In genomic region chr21:36927718-36928117, GRCh38 we compare ENCODE assay signal across 8 cellular contexts. TPM values are rescaled to one million over a fixed set of nuclear protein-coding genes. Genes with fewer than 3 reads are reported as not detected.
A peak's percentile ranks its signal among the peaks of the same experiment; 100 is the strongest.
DNase-seq lines count a peak whose midpoint lies in the region; ATAC-seq and TF ChIP-seq lines count a peak whose summit lies in the region.

No MANE protein-coding gene starts in this region.

- H3K9me3 ChIP-seq in liver (ENCODE audit: control insufficient read depth in 4 of 4, low read length in 3 of 4), result no peaks in the 10 kb centered on the region

- no peak overlapping the region for H3K9ac ChIP-seq in liver (ENCODE audit: low read depth in 1 of 2, low read length in 2 of 2)

- H3K4me3 ChIP-seq in H7 (ENCODE audit: insufficient read depth, low read depth, low read length), result no peak overlapping the region
- no peak overlapping the region for H3K4me3 ChIP-seq in liver (ENCODE audit: low read depth in 1 of 3, low read length in 3 of 3)

- WGBS in liver, result 10% methylated on average over 4 of the region's 4 CpGs

- peak; percentile 96 for TF ChIP-seq RAD21 in liver (IDR thresholded peaks at IDR 0.05)

- peaks cover 11% of the 10 kb centered on the region for H3K36me3 Mint-ChIP-seq in activated CD4-positive, alpha-beta T cell treated with anti-CD3 and anti-CD28 coated beads, Interleukin-2, amount 10 ng/mL, durations not matched to agents 24 days and 14 days (ENCODE audit: low read depth)

- H3K27ac ChIP-seq in cingulate gyrus (ENCODE audit: low read depth, low read length) (peak overlapping the region; percentile 26), liver (ENCODE audit: low read depth in 1 of 2, low read length in 2 of 2) (no peak overlapping the region)

- peaks cover 13 to 35% (median 31%) of the 10 kb centered on the region in 4 donors for H3K4me1 ChIP-seq in liver (ENCODE audit: control insufficient read depth in 4 of 4, insufficient read depth in 4 of 4, low read length in 3 of 4)

- H3K36me3 ChIP-seq in H7 (replicated peaks; ENCODE audit: control insufficient read depth, insufficient read depth, low read length) (no peaks in the 10 kb centered on the region), liver (ENCODE audit: control insufficient read depth in 4 of 4, insufficient read depth in 3 of 4, low read depth in 1 of 4, low read length in 3 of 4) (peaks cover 0 to 2% (median 0%) of the 10 kb centered on the region in 4 donors)

- H3K27me3 ChIP-seq in H7 (ENCODE audit: control insufficient read depth, insufficient read depth, low read length) (no peaks in the 10 kb centered on the region), liver (ENCODE audit: control insufficient read depth in 4 of 4, insufficient read depth in 4 of 4, low read length in 3 of 4) (no peaks in the 10 kb centered on the region)

- no peak for ATAC-seq in HG03159 (IDR thresholded peaks at IDR 0.05; ENCODE audit: unreplicated experiment)

- DNase-seq in AG20443 (ENCODE audit: low spot score), result peak; percentile 93
- peak; percentile 87 for DNase-seq in H7
- peak; percentile 38 for DNase-seq in NCI-H524 treated with DMSO at 0.1 percent for 48 hours (lab: John Stamatoyannopoulos, UW)
- DNase-seq in activated CD4-positive, alpha-beta T cell treated with anti-CD3 and anti-CD28 coated beads, Interleukin-2, amount 10 ng/mL, durations not matched to agents 24 days and 14 days, result peak; percentile 90
- DNase-seq in stimulated activated CD4-positive, alpha-beta T cell treated with anti-CD3 and anti-CD28 coated beads, TNF-alpha, amount 100 ng/mL, for 1 hour (ENCODE audit: low read depth in 3 of 3, low spot score in 1 of 3), result peak; percentile 15 to 62 (median 28)

- H3K27me3 Mint-ChIP-seq in activated CD4-positive, alpha-beta T cell treated with anti-CD3 and anti-CD28 coated beads, Interleukin-2, amount 10 ng/mL, durations not matched to agents 24 days and 14 days, result no peaks in the 10 kb centered on the region

- peak; percentile 89 for TF ChIP-seq CTCF in liver (IDR thresholded peaks at IDR 0.05; ENCODE audit: low read depth, low read length, missing input control)

- peaks cover 6% of the 10 kb centered on the region for H3K4me1 Mint-ChIP-seq in activated CD4-positive, alpha-beta T cell treated with anti-CD3 and anti-CD28 coated beads, Interleukin-2, amount 10 ng/mL, durations not matched to agents 24 days and 14 days

- H3K4me3 Mint-ChIP-seq in activated CD4-positive, alpha-beta T cell treated with anti-CD3 and anti-CD28 coated beads, Interleukin-2, amount 10 ng/mL, durations not matched to agents 24 days and 14 days, result no peak overlapping the region

- H3K9me3 Mint-ChIP-seq in activated CD4-positive, alpha-beta T cell treated with anti-CD3 and anti-CD28 coated beads, Interleukin-2, amount 10 ng/mL, durations not matched to agents 24 days and 14 days, result no peaks in the 10 kb centered on the region

- intact Hi-C loops in activated CD4-positive, alpha-beta T cell treated with anti-CD3 and anti-CD28 coated beads, Interleukin-2, amount 10 ng/mL, durations not matched to agents 24 days and 14 days (cut with micrococcal nuclease), result loop anchor here (1.0 to 10.0 kb wide), 2 partner anchors 183 to 423 kb away; no protein-coding TSS in a partner anchor

- H3K27ac Mint-ChIP-seq in activated CD4-positive, alpha-beta T cell treated with anti-CD3 and anti-CD28 coated beads, Interleukin-2, amount 10 ng/mL, durations not matched to agents 24 days and 14 days, result no peak overlapping the region

TF ChIP-seq in liver, 16 proteins besides CTCF, POLR2A, EP300 and RAD21:
- TF ChIP-seq FOXA2 (IDR thresholded peaks at IDR 0.05) (no peak), HNF4A (conservative IDR thresholded peaks at IDR 0.05) (peak; percentile 28 to 54), MAX (IDR thresholded peaks at IDR 0.05) (no peak), FOXA1 (IDR thresholded peaks at IDR 0.05) (no peak), TAF1 (conservative IDR thresholded peaks at IDR 0.05) (no peak), HNF4G (IDR thresholded peaks at IDR 0.05) (no peak), RXRA (IDR thresholded peaks at IDR 0.05) (peak in 1 of 2 donors; percentile 28), GABPA (IDR thresholded peaks at IDR 0.05 in 1 of 2, conservative IDR thresholded peaks at IDR 0.05 in 1 of 2) (no peak), ATF3 (IDR thresholded peaks at IDR 0.05) (no peak), YY1 (IDR thresholded peaks at IDR 0.05) (no peak), SP1 (IDR thresholded peaks at IDR 0.05) (no peak)

RNA-seq across cellular contexts. Expression of gene HLCS, which starts 38.8 kb away (rescaled TPM):
- total RNA-seq in H7 (2014; rRNA removed; shearing (Covaris generic)), result 13.0 and 14.3 TPM in 2 replicates
- total RNA-seq in activated CD4-positive, alpha-beta T cell treated with anti-CD3 and anti-CD28 coated beads, Interleukin-2, amount 10 ng/mL, durations not matched to agents 24 days and 14 days, result 15.3 and 16.5 TPM in 2 replicates
- total RNA-seq in liver, result 10 to 100 TPM in 1 of 2 donors, 1 to 10 TPM in 1; 8.1 to 22.5 TPM
- 1 to 10 TPM; 6.6 to 8.4 TPM for polyA plus RNA-seq in liver

Comparison
In these comparisons a context has a peak if more than half of its experiments do, and no peak if none do; other contexts are left out.
1. DNase-seq: peak in every context shown above with its lines; median percentile 93 in AG20443; 90 in activated CD4-positive, alpha-beta T cell treated with anti-CD3 and anti-CD28 coated beads, Interleukin-2, amount 10 ng/mL, durations not matched to agents 24 days and 14 days; 87 in H7; 38 in NCI-H524 treated with DMSO at 0.1 percent for 48 hours; 28 in stimulated activated CD4-positive, alpha-beta T cell treated with anti-CD3 and anti-CD28 coated beads, TNF-alpha, amount 100 ng/mL, for 1 hour.